In genomic region chr1:107599220-107599619, GRCh38 we compare ENCODE assay signal across 17 cellular contexts.
"Had no signal": no experiment of that assay in that cellular context is flagged by ENCODE, and none has a peak within 500 bp of the region (broad histone marks: within the 10 kb centered on the region; RNA-seq: fewer than 3 reads in every experiment).

No MANE protein-coding gene starts in this region.

- H3K27me3 ChIP-seq: breast epithelium, gastrocnemius medialis, heart left ventricle, tibial artery had no signal

- ATAC-seq: esophagus mucosa; gastrocnemius medialis; heart left ventricle; left ventricle myocardium superior; mucosa of descending colon; psoas muscle; right cardiac atrium; stimulated activated naive CD8-positive, alpha-beta T cell treated with anti-CD3 and anti-CD28 coated beads, Interleukin-15, Interleukin-2, amounts not matched to agents 100 U/mL and 50 U/mL, for 24 hours had no signal

- FAIRE-seq: astrocyte had no signal

- H3K9me3 ChIP-seq: breast epithelium, gastrocnemius medialis, heart left ventricle, mucosa of descending colon, psoas muscle, tibial artery had no signal

- H3K4me1 ChIP-seq: breast epithelium, gastrocnemius medialis, psoas muscle, tibial artery had no signal

- H3K27ac ChIP-seq: breast epithelium, coronary artery, gastrocnemius medialis, heart left ventricle, psoas muscle, skin epidermis, tibial artery had no signal

- H3K4me3 ChIP-seq: breast epithelium, coronary artery, gastrocnemius medialis, heart left ventricle, mucosa of descending colon, psoas muscle, skin epidermis, tibial artery had no signal

- H3K36me3 ChIP-seq: breast epithelium, gastrocnemius medialis, tibial artery had no signal

- DNase-seq: activated CD4-positive, CD25-positive, alpha-beta regulatory T cell treated with anti-CD3 and anti-CD28 coated beads, Interleukin-2, amount 50 U/mL, for 72 hours; activated gamma-delta T cell; gastrocnemius medialis; heart left ventricle; left ventricle myocardium superior; mucosa of descending colon; naive B cell; psoas muscle; right cardiac atrium; stimulated activated naive CD8-positive, alpha-beta T cell treated with anti-CD3 and anti-CD28 coated beads, Interleukin-15, Interleukin-2, amounts not matched to agents 100 U/mL and 50 U/mL, for 24 hours; substantia nigra; tibial artery had no signal
